ENCODE assay signal across 16 cellular contexts in genomic region chr21:39084073-39084472, GRCh38.
"Had no signal": no experiment of that assay in that cellular context is flagged by ENCODE, and none has a peak within 500 bp of the region (broad histone marks: within the 10 kb centered on the region; RNA-seq: fewer than 3 reads in every experiment).

No MANE protein-coding gene starts in this region.

- H3K9me3 Mint-ChIP-seq: activated naive CD4-positive, alpha-beta T cell treated with anti-CD3 and anti-CD28 coated beads, Interleukin-2, amount 50 U/mL, for 72 hours had no signal

- ATAC-seq: activated CD4-positive, CD25-positive, alpha-beta regulatory T cell treated with anti-CD3 and anti-CD28 coated beads, Interleukin-2, amount 50 U/mL, for 24 hours; activated naive CD4-positive, alpha-beta T cell treated with anti-CD3 and anti-CD28 coated beads, Interleukin-2, amount 50 U/mL, for 72 hours; sciatic nerve had no signal

- H3K9me3 ChIP-seq: prostate gland had no signal

- H3K36me3 ChIP-seq: brain microvascular endothelial cell, prostate gland had no signal

- DNase-seq: activated effector memory CD4-positive, alpha-beta T cell treated with Interleukin-2 at 50 U/mL for 16 hours; activated T-cell treated with anti-CD3 and anti-CD28 coated beads, Interleukin-2, amount 50 U/mL, for 1 hour; amniotic stem cell; brain microvascular endothelial cell; cerebellar nuclear complex; dorsolateral prefrontal cortex; foreskin melanocyte; head of caudate nucleus; stimulated activated CD4-positive, alpha-beta T cell treated with anti-CD3 and anti-CD28 coated beads, Interleukin-12 subunit alpha, Interleukin-12 subunit beta, amount 100 ng/mL, for 4 hours; stimulated activated naive CD4-positive, alpha-beta T cell treated with Interleukin-2 at 50 U/mL for 16 hours; SW 1271 had no signal

- H3K27me3 ChIP-seq: brain microvascular endothelial cell had no signal

- H3K4me1 ChIP-seq: prostate gland had no signal

- H3K4me3 ChIP-seq: dorsolateral prefrontal cortex, prostate gland had no signal

- H3K27ac ChIP-seq: brain microvascular endothelial cell, dorsolateral prefrontal cortex had no signal

- H3K36me3 Mint-ChIP-seq: activated naive CD4-positive, alpha-beta T cell treated with anti-CD3 and anti-CD28 coated beads, Interleukin-2, amount 50 U/mL, for 72 hours had no signal

- H3K4me3 Mint-ChIP-seq: nephron had no signal
